ENCODE assay signal across 1 cellular context in the genomic region with DNA sequence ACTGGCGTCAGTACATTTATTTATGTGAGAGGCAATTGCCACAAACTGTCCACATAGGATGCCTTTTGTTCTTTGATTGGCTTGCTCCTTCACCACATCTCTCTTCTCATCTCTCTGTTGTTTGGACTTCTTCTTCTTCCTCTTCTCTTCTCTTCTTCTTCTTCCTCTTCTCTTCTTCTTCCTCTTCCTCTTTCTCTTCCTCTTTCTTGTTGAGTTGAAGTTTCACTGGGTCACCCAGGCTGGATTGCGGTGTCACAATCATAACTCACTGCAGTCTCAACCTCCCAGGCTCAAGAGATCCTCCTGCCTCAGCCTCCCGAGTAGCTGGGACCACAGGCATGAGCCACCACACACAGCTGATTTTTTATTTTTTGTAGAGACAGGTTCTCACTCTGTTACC.
TF ChIP-seq lines count a peak whose summit lies in the region.

No MANE protein-coding gene starts in this region.

TF ChIP-seq in GM23338, 12 proteins besides CTCF, POLR2A, EP300 and RAD21 (continued from another document):
- TF ChIP-seq, protein P1, sequence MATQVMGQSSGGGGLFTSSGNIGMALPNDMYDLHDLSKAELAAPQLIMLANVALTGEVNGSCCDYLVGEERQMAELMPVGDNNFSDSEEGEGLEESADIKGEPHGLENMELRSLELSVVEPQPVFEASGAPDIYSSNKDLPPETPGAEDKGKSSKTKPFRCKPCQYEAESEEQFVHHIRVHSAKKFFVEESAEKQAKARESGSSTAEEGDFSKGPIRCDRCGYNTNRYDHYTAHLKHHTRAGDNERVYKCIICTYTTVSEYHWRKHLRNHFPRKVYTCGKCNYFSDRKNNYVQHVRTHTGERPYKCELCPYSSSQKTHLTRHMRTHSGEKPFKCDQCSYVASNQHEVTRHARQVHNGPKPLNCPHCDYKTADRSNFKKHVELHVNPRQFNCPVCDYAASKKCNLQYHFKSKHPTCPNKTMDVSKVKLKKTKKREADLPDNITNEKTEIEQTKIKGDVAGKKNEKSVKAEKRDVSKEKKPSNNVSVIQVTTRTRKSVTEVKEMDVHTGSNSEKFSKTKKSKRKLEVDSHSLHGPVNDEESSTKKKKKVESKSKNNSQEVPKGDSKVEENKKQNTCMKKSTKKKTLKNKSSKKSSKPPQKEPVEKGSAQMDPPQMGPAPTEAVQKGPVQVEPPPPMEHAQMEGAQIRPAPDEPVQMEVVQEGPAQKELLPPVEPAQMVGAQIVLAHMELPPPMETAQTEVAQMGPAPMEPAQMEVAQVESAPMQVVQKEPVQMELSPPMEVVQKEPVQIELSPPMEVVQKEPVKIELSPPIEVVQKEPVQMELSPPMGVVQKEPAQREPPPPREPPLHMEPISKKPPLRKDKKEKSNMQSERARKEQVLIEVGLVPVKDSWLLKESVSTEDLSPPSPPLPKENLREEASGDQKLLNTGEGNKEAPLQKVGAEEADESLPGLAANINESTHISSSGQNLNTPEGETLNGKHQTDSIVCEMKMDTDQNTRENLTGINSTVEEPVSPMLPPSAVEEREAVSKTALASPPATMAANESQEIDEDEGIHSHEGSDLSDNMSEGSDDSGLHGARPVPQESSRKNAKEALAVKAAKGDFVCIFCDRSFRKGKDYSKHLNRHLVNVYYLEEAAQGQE (IDR thresholded peaks at IDR 0.05; ENCODE audit: unreplicated experiment): no peak
- TF ChIP-seq ZNF114 (CRISPR knock-in tag; IDR thresholded peaks at IDR 0.05): no peak
- TF ChIP-seq NANOG (IDR thresholded peaks at IDR 0.05; ENCODE audit: borderline replicate concordance): no peak
- no peak for TF ChIP-seq EZH2 (IDR thresholded peaks at IDR 0.05; ENCODE audit: low read depth, unreplicated experiment)
- no peak for TF ChIP-seq POLR2AphosphoS5 (IDR thresholded peaks at IDR 0.05; ENCODE audit: low read depth)
- TF ChIP-seq, protein P2, sequence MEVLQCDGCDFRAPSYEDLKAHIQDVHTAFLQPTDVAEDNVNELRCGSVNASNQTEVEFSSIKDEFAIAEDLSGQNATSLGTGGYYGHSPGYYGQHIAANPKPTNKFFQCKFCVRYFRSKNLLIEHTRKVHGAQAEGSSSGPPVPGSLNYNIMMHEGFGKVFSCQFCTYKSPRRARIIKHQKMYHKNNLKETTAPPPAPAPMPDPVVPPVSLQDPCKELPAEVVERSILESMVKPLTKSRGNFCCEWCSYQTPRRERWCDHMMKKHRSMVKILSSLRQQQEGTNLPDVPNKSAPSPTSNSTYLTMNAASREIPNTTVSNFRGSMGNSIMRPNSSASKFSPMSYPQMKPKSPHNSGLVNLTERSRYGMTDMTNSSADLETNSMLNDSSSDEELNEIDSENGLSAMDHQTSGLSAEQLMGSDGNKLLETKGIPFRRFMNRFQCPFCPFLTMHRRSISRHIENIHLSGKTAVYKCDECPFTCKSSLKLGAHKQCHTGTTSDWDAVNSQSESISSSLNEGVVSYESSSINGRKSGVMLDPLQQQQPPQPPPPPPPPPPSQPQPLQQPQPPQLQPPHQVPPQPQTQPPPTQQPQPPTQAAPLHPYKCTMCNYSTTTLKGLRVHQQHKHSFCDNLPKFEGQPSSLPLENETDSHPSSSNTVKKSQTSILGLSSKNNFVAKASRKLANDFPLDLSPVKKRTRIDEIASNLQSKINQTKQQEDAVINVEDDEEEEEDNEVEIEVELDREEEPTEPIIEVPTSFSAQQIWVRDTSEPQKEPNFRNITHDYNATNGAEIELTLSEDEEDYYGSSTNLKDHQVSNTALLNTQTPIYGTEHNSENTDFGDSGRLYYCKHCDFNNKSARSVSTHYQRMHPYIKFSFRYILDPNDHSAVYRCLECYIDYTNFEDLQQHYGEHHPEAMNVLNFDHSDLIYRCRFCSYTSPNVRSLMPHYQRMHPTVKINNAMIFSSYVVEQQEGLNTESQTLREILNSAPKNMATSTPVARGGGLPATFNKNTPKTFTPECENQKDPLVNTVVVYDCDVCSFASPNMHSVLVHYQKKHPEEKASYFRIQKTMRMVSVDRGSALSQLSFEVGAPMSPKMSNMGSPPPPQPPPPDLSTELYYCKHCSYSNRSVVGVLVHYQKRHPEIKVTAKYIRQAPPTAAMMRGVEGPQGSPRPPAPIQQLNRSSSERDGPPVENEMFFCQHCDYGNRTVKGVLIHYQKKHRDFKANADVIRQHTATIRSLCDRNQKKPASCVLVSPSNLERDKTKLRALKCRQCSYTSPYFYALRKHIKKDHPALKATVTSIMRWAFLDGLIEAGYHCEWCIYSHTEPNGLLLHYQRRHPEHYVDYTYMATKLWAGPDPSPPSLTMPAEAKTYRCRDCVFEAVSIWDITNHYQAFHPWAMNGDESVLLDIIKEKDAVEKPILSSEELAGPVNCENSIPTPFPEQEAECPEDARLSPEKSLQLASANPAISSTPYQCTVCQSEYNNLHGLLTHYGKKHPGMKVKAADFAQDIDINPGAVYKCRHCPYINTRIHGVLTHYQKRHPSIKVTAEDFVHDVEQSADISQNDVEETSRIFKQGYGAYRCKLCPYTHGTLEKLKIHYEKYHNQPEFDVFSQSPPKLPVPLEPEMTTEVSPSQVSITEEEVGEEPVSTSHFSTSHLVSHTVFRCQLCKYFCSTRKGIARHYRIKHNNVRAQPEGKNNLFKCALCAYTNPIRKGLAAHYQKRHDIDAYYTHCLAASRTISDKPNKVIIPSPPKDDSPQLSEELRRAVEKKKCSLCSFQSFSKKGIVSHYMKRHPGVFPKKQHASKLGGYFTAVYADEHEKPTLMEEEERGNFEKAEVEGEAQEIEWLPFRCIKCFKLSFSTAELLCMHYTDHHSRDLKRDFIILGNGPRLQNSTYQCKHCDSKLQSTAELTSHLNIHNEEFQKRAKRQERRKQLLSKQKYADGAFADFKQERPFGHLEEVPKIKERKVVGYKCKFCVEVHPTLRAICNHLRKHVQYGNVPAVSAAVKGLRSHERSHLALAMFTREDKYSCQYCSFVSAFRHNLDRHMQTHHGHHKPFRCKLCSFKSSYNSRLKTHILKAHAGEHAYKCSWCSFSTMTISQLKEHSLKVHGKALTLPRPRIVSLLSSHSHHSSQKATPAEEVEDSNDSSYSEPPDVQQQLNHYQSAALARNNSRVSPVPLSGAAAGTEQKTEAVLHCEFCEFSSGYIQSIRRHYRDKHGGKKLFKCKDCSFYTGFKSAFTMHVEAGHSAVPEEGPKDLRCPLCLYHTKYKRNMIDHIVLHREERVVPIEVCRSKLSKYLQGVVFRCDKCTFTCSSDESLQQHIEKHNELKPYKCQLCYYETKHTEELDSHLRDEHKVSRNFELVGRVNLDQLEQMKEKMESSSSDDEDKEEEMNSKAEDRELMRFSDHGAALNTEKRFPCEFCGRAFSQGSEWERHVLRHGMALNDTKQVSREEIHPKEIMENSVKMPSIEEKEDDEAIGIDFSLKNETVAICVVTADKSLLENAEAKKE (CRISPR knock-in tag; IDR thresholded peaks at IDR 0.05): no peak
- TF ChIP-seq, protein P3, sequence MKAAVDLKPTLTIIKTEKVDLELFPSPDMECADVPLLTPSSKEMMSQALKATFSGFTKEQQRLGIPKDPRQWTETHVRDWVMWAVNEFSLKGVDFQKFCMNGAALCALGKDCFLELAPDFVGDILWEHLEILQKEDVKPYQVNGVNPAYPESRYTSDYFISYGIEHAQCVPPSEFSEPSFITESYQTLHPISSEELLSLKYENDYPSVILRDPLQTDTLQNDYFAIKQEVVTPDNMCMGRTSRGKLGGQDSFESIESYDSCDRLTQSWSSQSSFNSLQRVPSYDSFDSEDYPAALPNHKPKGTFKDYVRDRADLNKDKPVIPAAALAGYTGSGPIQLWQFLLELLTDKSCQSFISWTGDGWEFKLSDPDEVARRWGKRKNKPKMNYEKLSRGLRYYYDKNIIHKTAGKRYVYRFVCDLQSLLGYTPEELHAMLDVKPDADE (IDR thresholded peaks at IDR 0.05): no peak
TF ChIP-seq in GM23338: peak in this region for 0.
